ENCODE assay signal across 6 cellular contexts in genomic region chr16:67430504-67431076, GRCh38. TPM values are rescaled to one million over a fixed set of nuclear protein-coding genes. Genes with fewer than 3 reads are reported as not detected.
DNase-seq lines count a peak whose midpoint lies in the region; ATAC-seq and TF ChIP-seq lines count a peak whose summit lies in the region.

No MANE protein-coding gene starts in this region.

- H3K27ac ChIP-seq in lung (ENCODE audit: low read depth in 1 of 2, low read length in 1 of 2), result no peak overlapping the region

- H3K36me3 Mint-ChIP-seq in activated naive CD4-positive, alpha-beta T cell treated with anti-CD3 and anti-CD28 coated beads for 36 hours (ENCODE audit: low read depth), result no peaks in the 10 kb centered on the region

- peak overlapping the region; percentile 18 for H3K4me3 ChIP-seq in lung
- H3K4me3 ChIP-seq in MG63, result no peak overlapping the region

- in situ Hi-C loops in KBM-7 (cut with MboI; ENCODE audit: low pct_unique_long_range_greater_than_20kb, low sequenced_read_pairs), result no loop called here

- peaks cover 10% of the 10 kb centered on the region for H3K4me1 Mint-ChIP-seq in activated naive CD4-positive, alpha-beta T cell treated with anti-CD3 and anti-CD28 coated beads for 36 hours (ENCODE audit: low read depth)

- intact Hi-C loops in activated naive CD4-positive, alpha-beta T cell treated with anti-CD3 and anti-CD28 coated beads for 36 hours (cut with micrococcal nuclease), result no loop called here

- WGBS in lung, 2 donors, result 1% methylated on average over 31 to 61 of the region's 61 CpGs

- peaks cover 0 to under 1% of the 10 kb centered on the region in 2 donors for H3K36me3 ChIP-seq in lung (ENCODE audit: control insufficient read depth in 2 of 2, insufficient read depth in 2 of 2, low read length in 2 of 2)
- no peaks in the 10 kb centered on the region for H3K36me3 ChIP-seq in MG63

- no peaks in the 10 kb centered on the region for H3K27me3 ChIP-seq in lung (ENCODE audit: control insufficient read depth, insufficient read depth)
- no peaks in the 10 kb centered on the region for H3K27me3 ChIP-seq in MG63

- H3K9me3 ChIP-seq in lung (ENCODE audit: control insufficient read depth in 2 of 2, insufficient read depth in 1 of 2, low read length in 1 of 2) (no peaks in the 10 kb centered on the region), MG63 (no peaks in the 10 kb centered on the region)

- no peaks in the 10 kb centered on the region for H3K9me3 Mint-ChIP-seq in activated naive CD4-positive, alpha-beta T cell treated with anti-CD3 and anti-CD28 coated beads for 36 hours

- CTCF ChIA-PET in activated naive CD4-positive, alpha-beta T cell treated with anti-CD3 and anti-CD28 coated beads for 36 hours (lab: Charles Lee), result interaction anchor here (1.1 to 1.2 kb wide), 3 partner anchors 24 to 186 kb away, joined by 3 read pairs; partner anchors contain the start of gene FHOD1

- no peak for TF ChIP-seq CTCF in lung (IDR thresholded peaks at IDR 0.05; ENCODE audit: control extremely low read depth, extremely low read depth)

- no peak overlapping the region for H3K27ac Mint-ChIP-seq in activated naive CD4-positive, alpha-beta T cell treated with anti-CD3 and anti-CD28 coated beads for 36 hours

- DNase-seq in KBM-7, result peak; percentile 50
- peak; percentile 41 for DNase-seq in activated naive CD4-positive, alpha-beta T cell treated with anti-CD3 and anti-CD28 coated beads for 36 hours
- DNase-seq in lung (ENCODE audit: low spot score), result no peak
- DNase-seq in midbrain (lab: John Stamatoyannopoulos, UW), result no peak
- no peak for DNase-seq in MG63

- H3K4me1 ChIP-seq in lung (ENCODE audit: control insufficient read depth in 2 of 2, insufficient read depth in 2 of 2, low read length in 2 of 2), result peaks cover 0 to 8% of the 10 kb centered on the region in 2 donors

- peak overlapping the region; percentile 77 for H3K4me3 Mint-ChIP-seq in activated naive CD4-positive, alpha-beta T cell treated with anti-CD3 and anti-CD28 coated beads for 36 hours

- H3K27me3 Mint-ChIP-seq in activated naive CD4-positive, alpha-beta T cell treated with anti-CD3 and anti-CD28 coated beads for 36 hours (ENCODE audit: low read depth), result peaks cover 31% of the 10 kb centered on the region

- ATAC-seq in lung (ENCODE audit: insufficient read depth, low FRiP score) (no peak), HG03520 (IDR thresholded peaks at IDR 0.05; ENCODE audit: unreplicated experiment) (no peak)

RNA-seq across cellular contexts. Expression of gene HSD11B2, which starts 0.3 kb away (rescaled TPM):
- total RNA-seq in activated naive CD4-positive, alpha-beta T cell treated with anti-CD3 and anti-CD28 coated beads for 36 hours, result 1 to 10 TPM in 1 of 2 experiments, under 1 TPM in 1; 0.86 to 1.1 TPM
- 1 to 10 TPM; 6.5 to 6.8 TPM for total RNA-seq in lung
- polyA plus RNA-seq in lung, result 10 to 100 TPM in 1 of 2 donors, 1 to 10 TPM in 1; 2.6 to 39.8 TPM
- not detected in 2 replicates for total RNA-seq in MG63 (2014; rRNA removed; shearing (Covaris generic); ENCODE audit: low replicate concordance)

RNA-seq across cellular contexts. Expression of gene ZDHHC1, which starts 14.3 kb away (rescaled TPM):
- total RNA-seq in activated naive CD4-positive, alpha-beta T cell treated with anti-CD3 and anti-CD28 coated beads for 36 hours, result under 1 TPM; 0.12 to 0.32 TPM
- total RNA-seq in lung, result 10 to 100 TPM; 14.9 to 31.8 TPM
- polyA plus RNA-seq in lung, result 10 to 100 TPM; 10.9 to 27.4 TPM
- 2.3 TPM in 1 of 2 replicates, not detected in the other for total RNA-seq in MG63 (2014; rRNA removed; shearing (Covaris generic); ENCODE audit: low replicate concordance)

RNA-seq across cellular contexts. Expression of gene TPPP3, which starts 37.3 kb away (rescaled TPM):
- total RNA-seq in activated naive CD4-positive, alpha-beta T cell treated with anti-CD3 and anti-CD28 coated beads for 36 hours, result not detected
- 100 to 1,000 TPM; 183 to 371 TPM for total RNA-seq in lung
- polyA plus RNA-seq in lung, result 100 to 1,000 TPM; 164 to 186 TPM
- not detected in 2 replicates for total RNA-seq in MG63 (2014; rRNA removed; shearing (Covaris generic); ENCODE audit: low replicate concordance)

RNA-seq across cellular contexts. Expression of gene ATP6V0D1, which starts 50.4 kb away (rescaled TPM):
- 10 to 100 TPM; 11.9 to 15.3 TPM for total RNA-seq in activated naive CD4-positive, alpha-beta T cell treated with anti-CD3 and anti-CD28 coated beads for 36 hours
- total RNA-seq in lung, result 100 to 1,000 TPM in 1 of 2 donors, 10 to 100 TPM in 1; 87.2 to 185 TPM
- polyA plus RNA-seq in lung, result 100 to 1,000 TPM in 1 of 2 donors, 10 to 100 TPM in 1; 39.6 to 249 TPM
- total RNA-seq in MG63 (2014; rRNA removed; shearing (Covaris generic); ENCODE audit: low replicate concordance), result 30.8 and 42.3 TPM in 2 replicates

RNA-seq across cellular contexts. Expression of gene AGRP, which starts 52.8 kb away (rescaled TPM):
- total RNA-seq in activated naive CD4-positive, alpha-beta T cell treated with anti-CD3 and anti-CD28 coated beads for 36 hours, result not detected
- total RNA-seq in lung, result 1 to 10 TPM in 1 of 2 donors, not detected in 1; 1.4 TPM
- polyA plus RNA-seq in lung, result 1 to 10 TPM in 1 of 2 donors, under 1 TPM in 1; 0.97 to 8.3 TPM
- total RNA-seq in MG63 (2014; rRNA removed; shearing (Covaris generic); ENCODE audit: low replicate concordance), result not detected in 2 replicates

Comparison
In these comparisons a context has a peak if more than half of its experiments do, and no peak if none do; other contexts are left out.
1. DNase-seq: peak in KBM-7 (single experiment) and activated naive CD4-positive, alpha-beta T cell treated with anti-CD3 and anti-CD28 coated beads for 36 hours (single experiment); none in lung (single experiment), midbrain (single experiment) and MG63 (single experiment).
2. RNA of gene TPPP3, which starts 37.3 kb away (total RNA-seq): 183 to 371 TPM in lung; not detected in activated naive CD4-positive, alpha-beta T cell treated with anti-CD3 and anti-CD28 coated beads for 36 hours and not detected in MG63; every median in the first group is over 100 times any median in the second.